In genomic region chr1:244710474-244711062, GRCh38 we compare ENCODE assay signal across 1 cellular context.
TF ChIP-seq lines count a peak whose summit lies in the region.

No MANE protein-coding gene starts in this region.

TF ChIP-seq in GM23338, 12 proteins besides CTCF, POLR2A, EP300 and RAD21 (continued from another document):
- TF ChIP-seq ZNF462 (CRISPR knock-in tag; IDR thresholded peaks at IDR 0.05) = no peak
- TF ChIP-seq ZNF114 (CRISPR knock-in tag; IDR thresholded peaks at IDR 0.05) = no peak
- no peak for TF ChIP-seq EZH2 (IDR thresholded peaks at IDR 0.05; ENCODE audit: low read depth, unreplicated experiment)
- no peak for TF ChIP-seq JUNB (IDR thresholded peaks at IDR 0.05; ENCODE audit: unreplicated experiment)
- TF ChIP-seq POLR2AphosphoS5 (IDR thresholded peaks at IDR 0.05; ENCODE audit: low read depth) = no peak
- TF ChIP-seq NANOG (IDR thresholded peaks at IDR 0.05; ENCODE audit: borderline replicate concordance) = no peak
- no peak for TF ChIP-seq EZH2phosphoT487 (IDR thresholded peaks at IDR 0.05; ENCODE audit: unreplicated experiment)
